In genomic region chr17:72754513-72754912, GRCh38 we compare ENCODE assay signal across 17 cellular contexts.
DNase-seq lines count a peak whose midpoint lies in the region; ATAC-seq and TF ChIP-seq lines count a peak whose summit lies in the region.
"Had no signal": no experiment of that assay in that cellular context is flagged by ENCODE, and none has a peak within 500 bp of the region (broad histone marks: within the 10 kb centered on the region; RNA-seq: fewer than 3 reads in every experiment).

No MANE protein-coding gene starts in this region.

- H3K4me1 Mint-ChIP-seq in GM23338, result no peaks in the 10 kb centered on the region
- H3K4me1 Mint-ChIP-seq: CD14-positive monocyte had no signal

- no peak overlapping the region for H3K14ac ChIP-seq in trophoblast cell (ENCODE audit: low read length)

- H3K9me3 Mint-ChIP-seq in GM23338, result no peaks in the 10 kb centered on the region; the same call in 1 of the 3 replicates

- no peak overlapping the region for H3K4me2 ChIP-seq in trophoblast cell (ENCODE audit: low read length)
- H3K4me2 ChIP-seq in GM23338, result no peak overlapping the region

- no peak overlapping the region for H4K12ac ChIP-seq in trophoblast cell (ENCODE audit: low read depth, low read length)

- no peaks in the 10 kb centered on the region for H4K20me1 ChIP-seq in GM23338 (replicated peaks; ENCODE audit: insufficient read depth)

- H2AFZ ChIP-seq in trophoblast cell (ENCODE audit: insufficient read depth, low read length, poor library complexity) (no peak overlapping the region), GM23338 (no peak overlapping the region)

- TF ChIP-seq CTCF in GM23338 (conservative IDR thresholded peaks at IDR 0.05; ENCODE audit: low read depth in 2 of 2), result no peak

- no peak overlapping the region for H2BK5ac ChIP-seq in trophoblast cell (ENCODE audit: low read depth, low read length, poor library complexity)

- peak; percentile 27 for DNase-seq in HPDE6-E6E7 (ENCODE audit: extremely low spot score)
- DNase-seq in RKO (ENCODE audit: low spot score), result peak; percentile 26
- DNase-seq in epithelial cell of prostate (ENCODE audit: low read depth, low spot score), result peak; percentile 14
- DNase-seq in trophoblast cell, result no peak
- DNase-seq in GM23338 (ENCODE audit: low spot score), result no peak
- no peak for DNase-seq in stimulated activated naive CD4-positive, alpha-beta T cell (lab: John Stamatoyannopoulos, UW)
- DNase-seq in MG63, result no peak
- DNase-seq: DMS79 treated with DMSO at 0.1 percent for 48 hours; GDM1; Kasumi-1; NCI-H1092 treated with DMSO at 0.1 percent for 48 hours; NCI-H748 treated with DMSO at 0.1 percent for 48 hours; NK-92 treated with Interleukin-12 subunit alpha and Interleukin-12 subunit beta, amount 100 ng/mL, for 24 hours; RPMI8226; T-helper 1 cell had no signal

- H2AK5ac ChIP-seq in trophoblast cell (ENCODE audit: low read length), result no peak overlapping the region

- no peaks in the 10 kb centered on the region for H3K79me2 ChIP-seq in trophoblast cell (ENCODE audit: control insufficient read depth, insufficient read depth, low read length, poor library complexity)
- H3K79me2 ChIP-seq in GM23338 (replicated peaks; ENCODE audit: insufficient read depth), result no peaks in the 10 kb centered on the region

- H3K27me3 Mint-ChIP-seq in GM23338 (ENCODE audit: insufficient read depth, low read depth, poor library complexity), result no peaks in the 10 kb centered on the region

- H3K4me3 ChIP-seq in trophoblast cell (ENCODE audit: low read depth, low read length) (no peak overlapping the region), GM23338 (no peak overlapping the region), MG63 (no peak overlapping the region)

- no peaks in the 10 kb centered on the region for H3K4me1 ChIP-seq in trophoblast cell (ENCODE audit: control insufficient read depth in 1 of 2, insufficient read depth in 2 of 2, low read length in 2 of 2)
- no peaks in the 10 kb centered on the region for H3K4me1 ChIP-seq in GM23338 (ENCODE audit: insufficient read depth)

- no peaks in the 10 kb centered on the region for H3K9me2 ChIP-seq in GM23338 (ENCODE audit: insufficient read depth)

- no peaks in the 10 kb centered on the region for H3K36me3 ChIP-seq in trophoblast cell (ENCODE audit: control insufficient read depth in 1 of 2, insufficient read depth in 2 of 2, low read length in 2 of 2)
- H3K36me3 ChIP-seq in GM23338 (ENCODE audit: insufficient read depth), result no peaks in the 10 kb centered on the region
- no peaks in the 10 kb centered on the region; the same call in 1 of the 2 replicates for H3K36me3 ChIP-seq in MG63

- no peak overlapping the region for H2BK120ac ChIP-seq in trophoblast cell (ENCODE audit: insufficient read depth, low read length, poor library complexity)

- peak overlapping the region; percentile 54 for H3K23ac ChIP-seq in trophoblast cell (ENCODE audit: low read length)

- H3K9ac ChIP-seq in trophoblast cell (ENCODE audit: low read length), result no peak overlapping the region

- H3K79me1 ChIP-seq in trophoblast cell (ENCODE audit: low read length), result no peaks in the 10 kb centered on the region

- H4K8ac ChIP-seq in trophoblast cell (ENCODE audit: low read depth, low read length), result no peak overlapping the region

- H3K4me3 Mint-ChIP-seq in GM23338, result no peak overlapping the region
- H3K4me3 Mint-ChIP-seq: CD14-positive monocyte had no signal

- H3K4ac ChIP-seq in trophoblast cell (ENCODE audit: low read depth, low read length), result no peak overlapping the region

- peaks cover 3% of the 10 kb centered on the region; the same call in 1 of the 3 replicates for H3K36me3 Mint-ChIP-seq in GM23338 (ENCODE audit: low read depth)

- H3F3A ChIP-seq in GM23338 (replicated peaks; ENCODE audit: low read depth), result no peaks in the 10 kb centered on the region

- H3K27ac ChIP-seq in epithelial cell of prostate (no peak overlapping the region), trophoblast cell (ENCODE audit: low read depth, low read length) (no peak overlapping the region), GM23338 (ENCODE audit: low read depth) (no peak overlapping the region)

- no peak overlapping the region for H4K91ac ChIP-seq in trophoblast cell (ENCODE audit: low read depth, low read length)

- WGBS in trophoblast cell (ENCODE audit: extremely low coverage, insufficient coverage, insufficient read length), result no CpG with 5 or more reads among the region's 6 CpGs

- H2BK12ac ChIP-seq in trophoblast cell (ENCODE audit: low read length), result no peak overlapping the region

- H3K9me3 ChIP-seq in trophoblast cell (ENCODE audit: insufficient read depth, low read depth, low read length), result peaks cover 1% of the 10 kb centered on the region
- peaks cover 2% of the 10 kb centered on the region; the same call in 1 of the 2 replicates for H3K9me3 ChIP-seq in MG63

- H3K27ac Mint-ChIP-seq in GM23338, result no peak overlapping the region

- no peaks in the 10 kb centered on the region for H3K27me3 ChIP-seq in trophoblast cell (ENCODE audit: insufficient read depth, low read length)
- no peaks in the 10 kb centered on the region for H3K27me3 ChIP-seq in GM23338 (ENCODE audit: insufficient read depth)
- no peaks in the 10 kb centered on the region for H3K27me3 ChIP-seq in MG63

- ATAC-seq in GM23338, result no peak
- ATAC-seq in GM19452 (IDR thresholded peaks at IDR 0.05; ENCODE audit: unreplicated experiment), result no peak

- H3K18ac ChIP-seq in trophoblast cell (ENCODE audit: low read length), result no peak overlapping the region

TF ChIP-seq in GM23338, 12 proteins besides CTCF, POLR2A, EP300 and RAD21:
- TF ChIP-seq CREB1 (CRISPR knock-in tag; IDR thresholded peaks at IDR 0.05; ENCODE audit: low read depth) (no peak), POLR2AphosphoS5 (IDR thresholded peaks at IDR 0.05; ENCODE audit: low read depth) (no peak), ZNF462 (CRISPR knock-in tag; IDR thresholded peaks at IDR 0.05) (no peak), ZNF331 (CRISPR knock-in tag; IDR thresholded peaks at IDR 0.05; ENCODE audit: low read depth) (no peak), ZNF114 (CRISPR knock-in tag; IDR thresholded peaks at IDR 0.05) (no peak)
TF ChIP-seq in GM23338: peak in this region for 0.

Comparison
In these comparisons a context has a peak if more than half of its experiments do, and no peak if none do; other contexts are left out.
1. DNase-seq: peak in HPDE6-E6E7 (single experiment), RKO (single experiment) and epithelial cell of prostate (single experiment); none in trophoblast cell (0 of 2), GM23338 (single experiment), stimulated activated naive CD4-positive, alpha-beta T cell (0 of 6) and MG63 (single experiment).